8 cellular contexts compared by ENCODE assay signal in genomic region chr15:92821491-92822116, GRCh38.
DNase-seq lines count a peak whose midpoint lies in the region; ATAC-seq and TF ChIP-seq lines count a peak whose summit lies in the region.

No MANE protein-coding gene starts in this region.

- no peaks in the 10 kb centered on the region for H3K36me3 ChIP-seq in aorta (ENCODE audit: control insufficient read depth in 1 of 2, insufficient read depth in 2 of 2, low read length in 1 of 2)

- ATAC-seq in WTC11 (no peak), left colon (peak; percentile 7), HG02981 (IDR thresholded peaks at IDR 0.05; ENCODE audit: unreplicated experiment) (no peak), aorta (ENCODE audit: low FRiP score) (no peak)

- WGBS in aorta, 2 donors, result 89 to 93% methylated on average over 5 of the region's 5 CpGs

- DNase-seq in stimulated activated CD4-positive, alpha-beta T cell treated with anti-CD3 and anti-CD28 coated beads, Interleukin-4, amount 100 ng/mL, for 24 hours, result peak; percentile 24
- DNase-seq in stimulated activated CD4-positive, alpha-beta T cell treated with anti-CD3 and anti-CD28 coated beads, Interleukin-2, amount 100 ng/mL, for 24 hours, result no peak
- DNase-seq in WTC11 (ENCODE audit: low spot score) (no peak), left colon (no peak), SKM-1 treated with dmso at 0.1 percent for 144 hours (lab: John Stamatoyannopoulos, UW; ENCODE audit: unreplicated experiment) (no peak), aorta (no peak), NCI-H524 (lab: John Stamatoyannopoulos, UW) (no peak)

- H3K9me3 ChIP-seq in aorta (ENCODE audit: control insufficient read depth, low read length), result no peaks in the 10 kb centered on the region

- CTCF ChIA-PET in WTC11 (lab: Charles Lee), result interaction anchor here (1.2 to 2.0 kb wide), 4 partner anchors 10 to 60 kb away, joined by 3 to 14 read pairs (median 7); no protein-coding TSS in a partner anchor

- no peaks in the 10 kb centered on the region for H3K4me1 ChIP-seq in aorta (ENCODE audit: control insufficient read depth in 1 of 2, insufficient read depth in 2 of 2, low read length in 2 of 2)

- H3K27ac Mint-ChIP-seq in WTC11, result peak overlapping the region; percentile 47

- no peaks in the 10 kb centered on the region for H3K27me3 ChIP-seq in aorta (ENCODE audit: control insufficient read depth in 1 of 2, insufficient read depth in 2 of 2, low read length in 1 of 2)

- no peaks in the 10 kb centered on the region for H3K27me3 Mint-ChIP-seq in WTC11 (ENCODE audit: low read depth)

- TF ChIP-seq CTCF in WTC11 (IDR thresholded peaks at IDR 0.05), result no peak

- POLR2A ChIA-PET in WTC11 (lab: Charles Lee), result interaction anchor here (0.7 to 4.8 kb wide), 7 partner anchors 9 to 82 kb away, joined by 3 to 41 read pairs (median 17); no protein-coding TSS in a partner anchor

- peaks cover 79% of the 10 kb centered on the region for H3K4me1 Mint-ChIP-seq in WTC11

- peak overlapping the region in 1 of 2 donors; percentile 57 for H3K27ac ChIP-seq in aorta (ENCODE audit: low read depth in 1 of 2, low read length in 2 of 2)

- intact Hi-C loops in left colon (cut with DNase I, micrococcal nuclease), result no loop called here
- intact Hi-C loops in aorta (cut with DNase I), result no loop called here

- no peak overlapping the region for H3K4me3 ChIP-seq in aorta (ENCODE audit: low read length in 2 of 2)

- H3K4me3 Mint-ChIP-seq in WTC11, result peak overlapping the region; percentile 24

- H3K36me3 Mint-ChIP-seq in WTC11, result no peaks in the 10 kb centered on the region

- H3K9me3 Mint-ChIP-seq in WTC11, result no peaks in the 10 kb centered on the region

TF ChIP-seq in WTC11, 78 proteins besides CTCF, POLR2A, EP300 and RAD21:
- TF ChIP-seq JUN (CRISPR knock-in tag; IDR thresholded peaks at IDR 0.05), result no peak
- no peak for TF ChIP-seq E2F5 (CRISPR knock-in tag; IDR thresholded peaks at IDR 0.05)
- TF ChIP-seq NR2C2 (CRISPR knock-in tag; IDR thresholded peaks at IDR 0.05), result no peak
- no peak for TF ChIP-seq ZNF281 (CRISPR knock-in tag; IDR thresholded peaks at IDR 0.05)
